ENCODE assay signal across 24 cellular contexts in the genomic region with DNA sequence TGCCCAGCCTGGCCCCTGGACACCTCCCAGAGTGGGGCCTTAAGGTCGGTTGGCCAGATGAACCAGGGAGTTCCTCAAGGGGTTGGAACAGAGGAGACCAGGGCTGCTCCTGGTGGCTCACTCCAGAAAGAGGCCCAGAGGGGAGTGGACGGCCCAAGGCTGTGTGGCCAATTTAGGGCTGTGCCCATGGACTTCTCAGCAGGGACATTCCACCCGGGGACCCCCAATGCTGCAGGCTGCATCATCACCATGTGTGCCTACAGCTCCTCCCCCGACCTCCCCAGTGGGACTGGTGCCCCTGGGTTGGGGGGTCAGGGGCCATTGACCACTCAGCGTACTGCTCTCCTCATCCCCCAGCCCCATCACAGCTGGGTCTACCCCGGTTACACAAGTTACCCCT. TPM values are rescaled to one million over a fixed set of nuclear protein-coding genes. Genes with fewer than 3 reads are reported as not detected.
"Had no signal": no experiment of that assay in that cellular context is flagged by ENCODE, and none has a peak within 500 bp of the region (broad histone marks: within the 10 kb centered on the region; RNA-seq: fewer than 3 reads in every experiment).

No MANE protein-coding gene starts in this region.

- H3K4me3 ChIP-seq: colonic mucosa, lung, psoas muscle, right lobe of liver, stomach, thoracic aorta, uterus had no signal

- H3K27ac ChIP-seq: colonic mucosa, foreskin keratinocyte, neutrophil, psoas muscle, right lobe of liver, stomach, thoracic aorta, uterus had no signal

- H3K4me1 ChIP-seq: colonic mucosa, foreskin keratinocyte, psoas muscle, stomach, uterus had no signal

- H3K4me1 Mint-ChIP-seq: immature natural killer cell had no signal

- H3K9me3 ChIP-seq: colonic mucosa, neutrophil, psoas muscle, right lobe of liver, stomach, thoracic aorta, uterus had no signal

- H3K4me3 Mint-ChIP-seq: immature natural killer cell, nephron, type B pancreatic cell had no signal

- H3K9me3 Mint-ChIP-seq: immature natural killer cell, nephron, type B pancreatic cell had no signal

- H3K36me3 ChIP-seq: colonic mucosa, neutrophil, right lobe of liver, thoracic aorta, uterus had no signal

- H3K27me3 ChIP-seq: colonic mucosa, right lobe of liver, uterus had no signal

- DNase-seq: colonic mucosa; dermis blood vessel endothelial cell; erythroblast; foreskin keratinocyte; immature natural killer cell; left colon; left ventricle myocardium superior; mesenchymal stem cell; midbrain; retina; right lobe of liver; stimulated activated CD4-positive, alpha-beta T cell treated with anti-CD3 and anti-CD28 coated beads, Interleukin-15, amount 100 ng/mL, for 24 hours; stimulated activated CD4-positive, alpha-beta T cell treated with anti-CD3 and anti-CD28 coated beads, Interleukin-1b, Interleukin-23, amount 100 ng/mL, for 48 hours; stimulated activated CD4-positive, alpha-beta T cell treated with anti-CD3 and anti-CD28 coated beads, Interleukin-4, amount 100 ng/mL, for 24 hours; stimulated activated naive CD4-positive, alpha-beta T cell; stomach; substantia nigra; uterus had no signal

- H3K36me3 Mint-ChIP-seq: immature natural killer cell, type B pancreatic cell had no signal

- ATAC-seq: foreskin keratinocyte, left colon, left ventricle myocardium superior, psoas muscle, right lobe of liver had no signal

- H3K27ac Mint-ChIP-seq: immature natural killer cell, type B pancreatic cell had no signal

RNA-seq across cellular contexts. Expression of gene CYP46A1, which starts 17.6 kb away (rescaled TPM):
- polyA plus RNA-seq: immature natural killer cell had no signal

RNA-seq across cellular contexts. Expression of gene HHIPL1, which starts 21.6 kb away (rescaled TPM):
- polyA plus RNA-seq: immature natural killer cell had no signal
